In genomic region chr19:58304748-58305064, GRCh38 we compare ENCODE assay signal across 6 cellular contexts.
DNase-seq lines count a peak whose midpoint lies in the region; ATAC-seq lines count a peak whose summit lies in the region.

No MANE protein-coding gene starts in this region.

- H3K9me3 Mint-ChIP-seq in activated naive CD8-positive, alpha-beta T cell treated with anti-CD3 and anti-CD28 coated beads, Interleukin-2, amount 50 U/mL, for 24 hours = no peaks in the 10 kb centered on the region

- H3K27me3 ChIP-seq in muscle layer of colon (ENCODE audit: control insufficient read depth in 1 of 2, insufficient read depth in 2 of 2, low read length in 2 of 2) = no peaks in the 10 kb centered on the region

- peak overlapping the region; percentile 99 for H3K4me3 Mint-ChIP-seq in activated naive CD8-positive, alpha-beta T cell treated with anti-CD3 and anti-CD28 coated beads, Interleukin-2, amount 50 U/mL, for 24 hours

- peaks cover 14% of the 10 kb centered on the region for H3K4me1 ChIP-seq in muscle layer of colon (ENCODE audit: insufficient read depth, low read length)

- ATAC-seq in GM21528 (IDR thresholded peaks at IDR 0.05; ENCODE audit: low FRiP score, unreplicated experiment) (peak; percentile 12), HG03139 (IDR thresholded peaks at IDR 0.05; ENCODE audit: unreplicated experiment) (no peak)
- ATAC-seq in activated naive CD8-positive, alpha-beta T cell treated with anti-CD3 and anti-CD28 coated beads, Interleukin-2, amount 50 U/mL, for 24 hours = peak; percentile 3

- H3K27me3 Mint-ChIP-seq in activated naive CD8-positive, alpha-beta T cell treated with anti-CD3 and anti-CD28 coated beads, Interleukin-2, amount 50 U/mL, for 24 hours = no peaks in the 10 kb centered on the region

- peak overlapping the region; percentile 99 for H3K27ac Mint-ChIP-seq in activated naive CD8-positive, alpha-beta T cell treated with anti-CD3 and anti-CD28 coated beads, Interleukin-2, amount 50 U/mL, for 24 hours

- H3K36me3 Mint-ChIP-seq in activated naive CD8-positive, alpha-beta T cell treated with anti-CD3 and anti-CD28 coated beads, Interleukin-2, amount 50 U/mL, for 24 hours (ENCODE audit: low read depth) = peaks cover 73% of the 10 kb centered on the region

- H3K27ac ChIP-seq in muscle layer of colon (ENCODE audit: low read depth, low read length) = peak overlapping the region; percentile 57

- peaks cover 48% of the 10 kb centered on the region for H3K4me1 Mint-ChIP-seq in activated naive CD8-positive, alpha-beta T cell treated with anti-CD3 and anti-CD28 coated beads, Interleukin-2, amount 50 U/mL, for 24 hours

- peak overlapping the region; percentile 60 for H3K9ac ChIP-seq in muscle layer of colon (ENCODE audit: low read length)

- peak overlapping the region; percentile 40 to 89 for H3K4me3 ChIP-seq in muscle layer of colon (ENCODE audit: low read depth in 1 of 2, low read length in 2 of 2)

- peaks cover 28% of the 10 kb centered on the region for H3K36me3 ChIP-seq in muscle layer of colon (ENCODE audit: insufficient read depth, low read length)

- DNase-seq in activated naive CD8-positive, alpha-beta T cell treated with anti-CD3 and anti-CD28 coated beads, Interleukin-2, amount 50 U/mL, for 24 hours = no peak
- DNase-seq in stimulated activated CD4-positive, alpha-beta T cell treated with anti-CD3 and anti-CD28 coated beads, Interleukin-4, amount 100 ng/mL, for 1 hour = no peak
- DNase-seq in D341Med (ENCODE audit: low spot score) = no peak

- no peaks in the 10 kb centered on the region for H3K9me3 ChIP-seq in muscle layer of colon (ENCODE audit: low read length)
